21 cellular contexts compared by ENCODE assay signal in the genomic region with DNA sequence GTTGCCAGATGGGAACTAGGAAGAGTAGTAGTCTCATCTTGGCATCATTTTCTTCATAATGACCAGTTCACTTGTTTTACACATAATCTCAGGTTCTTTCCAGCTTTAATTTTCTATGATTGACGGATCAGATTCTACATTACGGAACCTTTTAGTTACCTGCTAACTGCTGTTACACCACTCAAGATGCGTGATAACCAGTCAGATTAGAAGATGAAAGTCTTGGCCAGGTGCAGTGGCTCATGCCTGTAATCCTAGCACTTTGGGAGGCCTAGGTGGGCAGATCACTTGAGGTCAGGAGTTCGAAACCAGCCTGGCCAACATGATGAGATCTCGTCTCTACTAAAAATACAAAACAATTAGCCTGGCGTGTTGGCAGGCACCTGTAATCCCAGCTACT.
DNase-seq lines count a peak whose midpoint lies in the region; ATAC-seq and TF ChIP-seq lines count a peak whose summit lies in the region.
"Had no signal": no experiment of that assay in that cellular context is flagged by ENCODE, and none has a peak within 500 bp of the region (broad histone marks: within the 10 kb centered on the region; RNA-seq: fewer than 3 reads in every experiment).

No MANE protein-coding gene starts in this region.

- H3K27me3 Mint-ChIP-seq in stimulated activated naive CD8-positive, alpha-beta T cell treated with anti-CD3 and anti-CD28 coated beads, Interleukin-15, Interleukin-2, amounts not matched to agents 100 ng/mL and 50 ng/mL, for 24 hours, result no peaks in the 10 kb centered on the region
- no peaks in the 10 kb centered on the region for H3K27me3 Mint-ChIP-seq in activated naive CD8-positive, alpha-beta T cell treated with anti-CD3 and anti-CD28 coated beads, Interleukin-2, amount 50 U/mL, for 24 hours
- H3K27me3 Mint-ChIP-seq in mesothelial cell of epicardium (ENCODE audit: low read depth), result no peaks in the 10 kb centered on the region
- H3K27me3 Mint-ChIP-seq: CD4-positive, alpha-beta memory T cell had no signal

- no peaks in the 10 kb centered on the region for H3K27me3 ChIP-seq in Peyer's patch

- no peaks in the 10 kb centered on the region for H3K9me3 ChIP-seq in Peyer's patch
- H3K9me3 ChIP-seq: A549, HAP-1 had no signal

- TF ChIP-seq POLR2A in Peyer's patch (IDR thresholded peaks at IDR 0.05), result no peak

- no peak overlapping the region for H3K27ac ChIP-seq in Peyer's patch
- H3K27ac ChIP-seq: A549 had no signal

- H3K9me3 Mint-ChIP-seq in stimulated activated naive CD8-positive, alpha-beta T cell treated with anti-CD3 and anti-CD28 coated beads, Interleukin-15, Interleukin-2, amounts not matched to agents 100 ng/mL and 50 ng/mL, for 24 hours, result no peaks in the 10 kb centered on the region
- H3K9me3 Mint-ChIP-seq in activated naive CD8-positive, alpha-beta T cell treated with anti-CD3 and anti-CD28 coated beads, Interleukin-2, amount 50 U/mL, for 24 hours, result no peaks in the 10 kb centered on the region
- H3K9me3 Mint-ChIP-seq in mesothelial cell of epicardium, result no peaks in the 10 kb centered on the region
- H3K9me3 Mint-ChIP-seq: CD4-positive, alpha-beta memory T cell; HFFc6 had no signal

- H3K4me3 Mint-ChIP-seq in stimulated activated naive CD8-positive, alpha-beta T cell treated with anti-CD3 and anti-CD28 coated beads, Interleukin-15, Interleukin-2, amounts not matched to agents 100 ng/mL and 50 ng/mL, for 24 hours, result no peak overlapping the region
- H3K4me3 Mint-ChIP-seq in activated naive CD8-positive, alpha-beta T cell treated with anti-CD3 and anti-CD28 coated beads, Interleukin-2, amount 50 U/mL, for 24 hours, result no peak overlapping the region
- H3K4me3 Mint-ChIP-seq in mesothelial cell of epicardium, result no peak overlapping the region
- H3K4me3 Mint-ChIP-seq: CD4-positive, alpha-beta memory T cell; HFFc6 had no signal

- H3K4me1 ChIP-seq in Peyer's patch, result no peaks in the 10 kb centered on the region
- H3K4me1 ChIP-seq: HAP-1 had no signal

- H3K36me3 Mint-ChIP-seq in stimulated activated naive CD8-positive, alpha-beta T cell treated with anti-CD3 and anti-CD28 coated beads, Interleukin-15, Interleukin-2, amounts not matched to agents 100 ng/mL and 50 ng/mL, for 24 hours (ENCODE audit: low read depth), result peaks cover 67% of the 10 kb centered on the region
- H3K36me3 Mint-ChIP-seq in activated naive CD8-positive, alpha-beta T cell treated with anti-CD3 and anti-CD28 coated beads, Interleukin-2, amount 50 U/mL, for 24 hours (ENCODE audit: low read depth), result peaks cover 39% of the 10 kb centered on the region
- H3K36me3 Mint-ChIP-seq in mesothelial cell of epicardium, result peaks cover 17% of the 10 kb centered on the region

- TF ChIP-seq CTCF in mesothelial cell of epicardium (IDR thresholded peaks at IDR 0.05; ENCODE audit: unreplicated experiment) (no peak), Peyer's patch (IDR thresholded peaks at IDR 0.05) (no peak)

- no peak for ATAC-seq in stimulated activated naive CD8-positive, alpha-beta T cell treated with anti-CD3 and anti-CD28 coated beads, Interleukin-15, Interleukin-2, amounts not matched to agents 100 U/mL and 50 U/mL, for 24 hours
- no peak for ATAC-seq in activated naive CD8-positive, alpha-beta T cell treated with anti-CD3 and anti-CD28 coated beads, Interleukin-2, amount 50 U/mL, for 24 hours
- ATAC-seq in GM18520 (IDR thresholded peaks at IDR 0.05; ENCODE audit: unreplicated experiment), result no peak
- ATAC-seq: A549 had no signal

- no peak overlapping the region for H3K4me3 ChIP-seq in Peyer's patch
- H3K4me3 ChIP-seq: A549, HAP-1 had no signal

- H3K36me3 ChIP-seq in Peyer's patch, result peaks cover 0 to 3% (median 0%) of the 10 kb centered on the region in 3 donors
- H3K36me3 ChIP-seq: HAP-1 had no signal

- peak overlapping the region; percentile 12 for H3K27ac Mint-ChIP-seq in stimulated activated naive CD8-positive, alpha-beta T cell treated with anti-CD3 and anti-CD28 coated beads, Interleukin-15, Interleukin-2, amounts not matched to agents 100 ng/mL and 50 ng/mL, for 24 hours
- H3K27ac Mint-ChIP-seq in activated naive CD8-positive, alpha-beta T cell treated with anti-CD3 and anti-CD28 coated beads, Interleukin-2, amount 50 U/mL, for 24 hours, result peak overlapping the region; percentile 29
- peak overlapping the region; percentile 26 for H3K27ac Mint-ChIP-seq in mesothelial cell of epicardium
- H3K27ac Mint-ChIP-seq: CD4-positive, alpha-beta memory T cell; HFFc6 had no signal

- no peak for DNase-seq in stimulated activated naive CD8-positive, alpha-beta T cell treated with anti-CD3 and anti-CD28 coated beads, Interleukin-15, Interleukin-2, amounts not matched to agents 100 U/mL and 50 U/mL, for 24 hours
- DNase-seq in activated naive CD8-positive, alpha-beta T cell treated with anti-CD3 and anti-CD28 coated beads, Interleukin-2, amount 50 U/mL, for 24 hours, result no peak
- DNase-seq in mesothelial cell of epicardium (ENCODE audit: low spot score in 2 of 2, unreplicated experiment in 2 of 2), result no peak
- no peak for DNase-seq in NOMO-1 treated with DMSO at 0.1 percent for 48 hours (lab: John Stamatoyannopoulos, UW; ENCODE audit: unreplicated experiment)
- no peak for DNase-seq in Peyer's patch
- DNase-seq: 8988T; ACHN; AML-193; C1 segment of cervical spinal cord; Calu3; CD4-positive, alpha-beta memory T cell; COR-L47; DMS53; DMS79 treated with DMSO at 0.1 percent for 48 hours; GF-D8; GOT3; HFFc6 had no signal

- peaks cover 32% of the 10 kb centered on the region for H3K4me1 Mint-ChIP-seq in stimulated activated naive CD8-positive, alpha-beta T cell treated with anti-CD3 and anti-CD28 coated beads, Interleukin-15, Interleukin-2, amounts not matched to agents 100 ng/mL and 50 ng/mL, for 24 hours (ENCODE audit: low read depth)
- peaks cover 8% of the 10 kb centered on the region for H3K4me1 Mint-ChIP-seq in activated naive CD8-positive, alpha-beta T cell treated with anti-CD3 and anti-CD28 coated beads, Interleukin-2, amount 50 U/mL, for 24 hours
- peaks cover 21% of the 10 kb centered on the region for H3K4me1 Mint-ChIP-seq in mesothelial cell of epicardium
